ENCODE assay signal across 2 cellular contexts in genomic region chr4:124279741-124280140, GRCh38.
A peak's percentile ranks its signal among the peaks of the same experiment; 100 is the strongest.
TF ChIP-seq lines count a peak whose summit lies in the region.

No MANE protein-coding gene starts in this region.

TF ChIP-seq in SK-N-SH, 30 proteins besides CTCF, POLR2A, EP300 and RAD21:
- TF ChIP-seq RFX5 (IDR thresholded peaks at IDR 0.05; ENCODE audit: low read length) (no peak), ELF1 (IDR thresholded peaks at IDR 0.05) (no peak), GATA2 (CRISPR knock-in tag; IDR thresholded peaks at IDR 0.05) (peak; percentile 33; the same call in 1 of the 2 replicates), TAF1 (IDR thresholded peaks at IDR 0.05; ENCODE audit: borderline replicate concordance, low read depth, low read length) (no peak), FOSL2 (IDR thresholded peaks at IDR 0.05; ENCODE audit: borderline replicate concordance, low read depth) (no peak), RXRA (IDR thresholded peaks at IDR 0.05; ENCODE audit: borderline replicate concordance, low read depth) (no peak), MEF2A (IDR thresholded peaks at IDR 0.05; ENCODE audit: borderline replicate concordance, low read depth) (no peak), CHD2 (IDR thresholded peaks at IDR 0.05; ENCODE audit: low read length, partially characterized antibody) (peak; percentile 49), PBX3 (IDR thresholded peaks at IDR 0.05) (no peak), GABPA (IDR thresholded peaks at IDR 0.05; ENCODE audit: low read depth) (no peak), EZH2phosphoT487 (IDR thresholded peaks at IDR 0.05; ENCODE audit: borderline replicate concordance, low read depth) (no peak), RCOR1 (IDR thresholded peaks at IDR 0.05; ENCODE audit: low read length) (peak; percentile 68; the same call in 1 of the 2 replicates), POLR2AphosphoS5 (IDR thresholded peaks at IDR 0.05; ENCODE audit: low read depth, low read length) (no peak), NRF1 (IDR thresholded peaks at IDR 0.05; ENCODE audit: low read depth, low read length) (no peak)
- TF ChIP-seq, protein P1, sequence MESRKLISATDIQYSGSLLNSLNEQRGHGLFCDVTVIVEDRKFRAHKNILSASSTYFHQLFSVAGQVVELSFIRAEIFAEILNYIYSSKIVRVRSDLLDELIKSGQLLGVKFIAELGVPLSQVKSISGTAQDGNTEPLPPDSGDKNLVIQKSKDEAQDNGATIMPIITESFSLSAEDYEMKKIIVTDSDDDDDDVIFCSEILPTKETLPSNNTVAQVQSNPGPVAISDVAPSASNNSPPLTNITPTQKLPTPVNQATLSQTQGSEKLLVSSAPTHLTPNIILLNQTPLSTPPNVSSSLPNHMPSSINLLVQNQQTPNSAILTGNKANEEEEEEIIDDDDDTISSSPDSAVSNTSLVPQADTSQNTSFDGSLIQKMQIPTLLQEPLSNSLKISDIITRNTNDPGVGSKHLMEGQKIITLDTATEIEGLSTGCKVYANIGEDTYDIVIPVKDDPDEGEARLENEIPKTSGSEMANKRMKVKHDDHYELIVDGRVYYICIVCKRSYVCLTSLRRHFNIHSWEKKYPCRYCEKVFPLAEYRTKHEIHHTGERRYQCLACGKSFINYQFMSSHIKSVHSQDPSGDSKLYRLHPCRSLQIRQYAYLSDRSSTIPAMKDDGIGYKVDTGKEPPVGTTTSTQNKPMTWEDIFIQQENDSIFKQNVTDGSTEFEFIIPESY (IDR thresholded peaks at IDR 0.05; ENCODE audit: borderline replicate concordance, low read depth) = no peak
- TF ChIP-seq, protein P2, sequence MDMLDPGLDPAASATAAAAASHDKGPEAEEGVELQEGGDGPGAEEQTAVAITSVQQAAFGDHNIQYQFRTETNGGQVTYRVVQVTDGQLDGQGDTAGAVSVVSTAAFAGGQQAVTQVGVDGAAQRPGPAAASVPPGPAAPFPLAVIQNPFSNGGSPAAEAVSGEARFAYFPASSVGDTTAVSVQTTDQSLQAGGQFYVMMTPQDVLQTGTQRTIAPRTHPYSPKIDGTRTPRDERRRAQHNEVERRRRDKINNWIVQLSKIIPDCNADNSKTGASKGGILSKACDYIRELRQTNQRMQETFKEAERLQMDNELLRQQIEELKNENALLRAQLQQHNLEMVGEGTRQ (IDR thresholded peaks at IDR 0.05; ENCODE audit: borderline replicate concordance, low read depth, low read length) = no peak
- TF ChIP-seq, protein P3, sequence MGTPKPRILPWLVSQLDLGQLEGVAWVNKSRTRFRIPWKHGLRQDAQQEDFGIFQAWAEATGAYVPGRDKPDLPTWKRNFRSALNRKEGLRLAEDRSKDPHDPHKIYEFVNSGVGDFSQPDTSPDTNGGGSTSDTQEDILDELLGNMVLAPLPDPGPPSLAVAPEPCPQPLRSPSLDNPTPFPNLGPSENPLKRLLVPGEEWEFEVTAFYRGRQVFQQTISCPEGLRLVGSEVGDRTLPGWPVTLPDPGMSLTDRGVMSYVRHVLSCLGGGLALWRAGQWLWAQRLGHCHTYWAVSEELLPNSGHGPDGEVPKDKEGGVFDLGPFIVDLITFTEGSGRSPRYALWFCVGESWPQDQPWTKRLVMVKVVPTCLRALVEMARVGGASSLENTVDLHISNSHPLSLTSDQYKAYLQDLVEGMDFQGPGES (IDR thresholded peaks at IDR 0.05; ENCODE audit: low read depth, low read length) = no peak
- TF ChIP-seq, protein P4, sequence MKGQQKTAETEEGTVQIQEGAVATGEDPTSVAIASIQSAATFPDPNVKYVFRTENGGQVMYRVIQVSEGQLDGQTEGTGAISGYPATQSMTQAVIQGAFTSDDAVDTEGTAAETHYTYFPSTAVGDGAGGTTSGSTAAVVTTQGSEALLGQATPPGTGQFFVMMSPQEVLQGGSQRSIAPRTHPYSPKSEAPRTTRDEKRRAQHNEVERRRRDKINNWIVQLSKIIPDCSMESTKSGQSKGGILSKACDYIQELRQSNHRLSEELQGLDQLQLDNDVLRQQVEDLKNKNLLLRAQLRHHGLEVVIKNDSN (IDR thresholded peaks at IDR 0.05; ENCODE audit: borderline replicate concordance, low read depth) = no peak

TF ChIP-seq in HepG2, 621 proteins besides CTCF, POLR2A, EP300 and RAD21:
- no peak for TF ChIP-seq PAF1 (CRISPR knock-in tag; IDR thresholded peaks at IDR 0.05)
- TF ChIP-seq GFI1 (CRISPR knock-in tag; IDR thresholded peaks at IDR 0.05; ENCODE audit: borderline replicate concordance) = no peak
- TF ChIP-seq SIX1 (CRISPR knock-in tag; IDR thresholded peaks at IDR 0.05; ENCODE audit: borderline replicate concordance) = no peak
- TF ChIP-seq, protein P5, sequence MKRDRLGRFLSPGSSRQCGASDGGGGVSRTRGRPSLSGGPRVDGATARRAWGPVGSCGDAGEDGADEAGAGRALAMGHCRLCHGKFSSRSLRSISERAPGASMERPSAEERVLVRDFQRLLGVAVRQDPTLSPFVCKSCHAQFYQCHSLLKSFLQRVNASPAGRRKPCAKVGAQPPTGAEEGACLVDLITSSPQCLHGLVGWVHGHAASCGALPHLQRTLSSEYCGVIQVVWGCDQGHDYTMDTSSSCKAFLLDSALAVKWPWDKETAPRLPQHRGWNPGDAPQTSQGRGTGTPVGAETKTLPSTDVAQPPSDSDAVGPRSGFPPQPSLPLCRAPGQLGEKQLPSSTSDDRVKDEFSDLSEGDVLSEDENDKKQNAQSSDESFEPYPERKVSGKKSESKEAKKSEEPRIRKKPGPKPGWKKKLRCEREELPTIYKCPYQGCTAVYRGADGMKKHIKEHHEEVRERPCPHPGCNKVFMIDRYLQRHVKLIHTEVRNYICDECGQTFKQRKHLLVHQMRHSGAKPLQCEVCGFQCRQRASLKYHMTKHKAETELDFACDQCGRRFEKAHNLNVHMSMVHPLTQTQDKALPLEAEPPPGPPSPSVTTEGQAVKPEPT (CRISPR knock-in tag; IDR thresholded peaks at IDR 0.05; ENCODE audit: low read depth) = no peak
- no peak for TF ChIP-seq KLF11 (CRISPR knock-in tag; IDR thresholded peaks at IDR 0.05)
